ENCODE assay signal across 1 cellular context in the genomic region with DNA sequence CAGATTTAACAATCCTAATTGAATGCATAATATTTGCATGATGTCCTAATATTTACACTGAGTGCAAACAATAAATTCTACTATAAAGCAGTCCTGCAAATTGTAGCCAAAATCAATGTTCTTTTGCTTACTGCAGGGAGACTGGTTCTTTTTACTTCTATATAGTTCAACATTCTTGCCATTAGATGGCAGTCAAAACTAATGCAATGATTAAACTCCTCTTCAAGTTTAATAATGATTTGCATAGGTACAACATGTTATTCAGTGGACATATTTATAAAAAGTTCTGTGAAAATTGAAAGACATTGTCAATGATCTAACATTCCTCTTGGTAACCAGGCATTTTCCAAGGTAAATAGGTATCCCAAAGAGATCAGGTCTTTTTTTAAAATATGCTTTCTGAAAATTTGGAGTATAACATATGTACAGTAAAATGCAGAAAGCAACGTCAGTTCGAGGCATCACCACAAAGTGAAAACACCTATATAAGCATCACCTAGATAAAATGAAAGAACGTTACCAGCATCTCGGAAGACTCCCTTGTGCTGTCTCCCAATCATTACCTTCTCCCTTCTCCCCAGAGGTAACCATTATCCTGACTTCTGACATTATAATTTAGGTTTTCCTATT.
TF ChIP-seq lines count a peak whose summit lies in the region.

No MANE protein-coding gene starts in this region.

TF ChIP-seq in K562, 482 proteins besides CTCF, POLR2A, EP300 and RAD21:
- TF ChIP-seq SREBF2 (CRISPR knock-in tag; IDR thresholded peaks at IDR 0.05), result no peak
- TF ChIP-seq ARID2 (IDR thresholded peaks at IDR 0.05), result 0 out of 2 replicates have a peak, but pooled peaks have one; percentile 34
- TF ChIP-seq, protein P1, sequence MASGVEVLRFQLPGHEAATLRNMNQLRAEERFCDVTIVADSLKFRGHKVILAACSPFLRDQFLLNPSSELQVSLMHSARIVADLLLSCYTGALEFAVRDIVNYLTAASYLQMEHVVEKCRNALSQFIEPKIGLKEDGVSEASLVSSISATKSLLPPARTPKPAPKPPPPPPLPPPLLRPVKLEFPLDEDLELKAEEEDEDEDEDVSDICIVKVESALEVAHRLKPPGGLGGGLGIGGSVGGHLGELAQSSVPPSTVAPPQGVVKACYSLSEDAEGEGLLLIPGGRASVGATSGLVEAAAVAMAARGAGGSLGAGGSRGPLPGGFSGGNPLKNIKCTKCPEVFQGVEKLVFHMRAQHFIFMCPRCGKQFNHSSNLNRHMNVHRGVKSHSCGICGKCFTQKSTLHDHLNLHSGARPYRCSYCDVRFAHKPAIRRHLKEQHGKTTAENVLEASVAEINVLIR (CRISPR knock-in tag; IDR thresholded peaks at IDR 0.05), result no peak
- TF ChIP-seq, protein P2, sequence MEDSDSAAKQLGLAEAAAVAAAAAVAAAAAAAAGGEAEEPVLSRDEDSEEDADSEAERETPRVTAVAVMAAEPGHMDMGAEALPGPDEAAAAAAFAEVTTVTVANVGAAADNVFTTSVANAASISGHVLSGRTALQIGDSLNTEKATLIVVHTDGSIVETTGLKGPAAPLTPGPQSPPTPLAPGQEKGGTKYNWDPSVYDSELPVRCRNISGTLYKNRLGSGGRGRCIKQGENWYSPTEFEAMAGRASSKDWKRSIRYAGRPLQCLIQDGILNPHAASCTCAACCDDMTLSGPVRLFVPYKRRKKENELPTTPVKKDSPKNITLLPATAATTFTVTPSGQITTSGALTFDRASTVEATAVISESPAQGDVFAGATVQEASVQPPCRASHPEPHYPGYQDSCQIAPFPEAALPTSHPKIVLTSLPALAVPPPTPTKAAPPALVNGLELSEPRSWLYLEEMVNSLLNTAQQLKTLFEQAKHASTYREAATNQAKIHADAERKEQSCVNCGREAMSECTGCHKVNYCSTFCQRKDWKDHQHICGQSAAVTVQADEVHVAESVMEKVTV (CRISPR knock-in tag; IDR thresholded peaks at IDR 0.05), result peak; percentile 90
- TF ChIP-seq TEAD1 (CRISPR knock-in tag; IDR thresholded peaks at IDR 0.05), result peak; percentile 95 to 97; a peak in 3 of 4 replicates
- no peak for TF ChIP-seq KLF10 (CRISPR knock-in tag; IDR thresholded peaks at IDR 0.05)
- TF ChIP-seq PCBP2 (IDR thresholded peaks at IDR 0.05; ENCODE audit: low read depth, low read length, poor library complexity, severe bottlenecking), result no peak
- TF ChIP-seq SMARCE1 (IDR thresholded peaks at IDR 0.05), result no peak
- no peak for TF ChIP-seq FOXA1 (IDR thresholded peaks at IDR 0.05; ENCODE audit: borderline replicate concordance)
- TF ChIP-seq CBX3 (IDR thresholded peaks at IDR 0.05; ENCODE audit: borderline replicate concordance in 1 of 2, low read length in 2 of 2), result no peak
- TF ChIP-seq SREBF1 (IDR thresholded peaks at IDR 0.05; ENCODE audit: borderline replicate concordance, low read depth, low read length), result no peak
- TF ChIP-seq, protein P3, sequence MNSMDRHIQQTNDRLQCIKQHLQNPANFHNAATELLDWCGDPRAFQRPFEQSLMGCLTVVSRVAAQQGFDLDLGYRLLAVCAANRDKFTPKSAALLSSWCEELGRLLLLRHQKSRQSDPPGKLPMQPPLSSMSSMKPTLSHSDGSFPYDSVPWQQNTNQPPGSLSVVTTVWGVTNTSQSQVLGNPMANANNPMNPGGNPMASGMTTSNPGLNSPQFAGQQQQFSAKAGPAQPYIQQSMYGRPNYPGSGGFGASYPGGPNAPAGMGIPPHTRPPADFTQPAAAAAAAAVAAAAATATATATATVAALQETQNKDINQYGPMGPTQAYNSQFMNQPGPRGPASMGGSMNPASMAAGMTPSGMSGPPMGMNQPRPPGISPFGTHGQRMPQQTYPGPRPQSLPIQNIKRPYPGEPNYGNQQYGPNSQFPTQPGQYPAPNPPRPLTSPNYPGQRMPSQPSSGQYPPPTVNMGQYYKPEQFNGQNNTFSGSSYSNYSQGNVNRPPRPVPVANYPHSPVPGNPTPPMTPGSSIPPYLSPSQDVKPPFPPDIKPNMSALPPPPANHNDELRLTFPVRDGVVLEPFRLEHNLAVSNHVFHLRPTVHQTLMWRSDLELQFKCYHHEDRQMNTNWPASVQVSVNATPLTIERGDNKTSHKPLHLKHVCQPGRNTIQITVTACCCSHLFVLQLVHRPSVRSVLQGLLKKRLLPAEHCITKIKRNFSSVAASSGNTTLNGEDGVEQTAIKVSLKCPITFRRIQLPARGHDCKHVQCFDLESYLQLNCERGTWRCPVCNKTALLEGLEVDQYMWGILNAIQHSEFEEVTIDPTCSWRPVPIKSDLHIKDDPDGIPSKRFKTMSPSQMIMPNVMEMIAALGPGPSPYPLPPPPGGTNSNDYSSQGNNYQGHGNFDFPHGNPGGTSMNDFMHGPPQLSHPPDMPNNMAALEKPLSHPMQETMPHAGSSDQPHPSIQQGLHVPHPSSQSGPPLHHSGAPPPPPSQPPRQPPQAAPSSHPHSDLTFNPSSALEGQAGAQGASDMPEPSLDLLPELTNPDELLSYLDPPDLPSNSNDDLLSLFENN (IDR thresholded peaks at IDR 0.05; ENCODE audit: low read depth in 2 of 2, low read length in 2 of 2), result no peak
- TF ChIP-seq U2AF1 (optimal IDR thresholded peaks at IDR 0.05; ENCODE audit: low read depth, low read length), result no peak
- 0 out of 2 replicates have a peak, but pooled peaks have one; percentile 52 for TF ChIP-seq SMC3 (conservative IDR thresholded peaks at IDR 0.05; ENCODE audit: insufficient read depth, low read depth, low read length)
- TF ChIP-seq E2F3 (CRISPR knock-in tag; IDR thresholded peaks at IDR 0.05), result no peak
- TF ChIP-seq SP1 (CRISPR knock-in tag; IDR thresholded peaks at IDR 0.05), result 0 out of 2 replicates have a peak, but pooled peaks have one; percentile 35
- TF ChIP-seq, protein P4, sequence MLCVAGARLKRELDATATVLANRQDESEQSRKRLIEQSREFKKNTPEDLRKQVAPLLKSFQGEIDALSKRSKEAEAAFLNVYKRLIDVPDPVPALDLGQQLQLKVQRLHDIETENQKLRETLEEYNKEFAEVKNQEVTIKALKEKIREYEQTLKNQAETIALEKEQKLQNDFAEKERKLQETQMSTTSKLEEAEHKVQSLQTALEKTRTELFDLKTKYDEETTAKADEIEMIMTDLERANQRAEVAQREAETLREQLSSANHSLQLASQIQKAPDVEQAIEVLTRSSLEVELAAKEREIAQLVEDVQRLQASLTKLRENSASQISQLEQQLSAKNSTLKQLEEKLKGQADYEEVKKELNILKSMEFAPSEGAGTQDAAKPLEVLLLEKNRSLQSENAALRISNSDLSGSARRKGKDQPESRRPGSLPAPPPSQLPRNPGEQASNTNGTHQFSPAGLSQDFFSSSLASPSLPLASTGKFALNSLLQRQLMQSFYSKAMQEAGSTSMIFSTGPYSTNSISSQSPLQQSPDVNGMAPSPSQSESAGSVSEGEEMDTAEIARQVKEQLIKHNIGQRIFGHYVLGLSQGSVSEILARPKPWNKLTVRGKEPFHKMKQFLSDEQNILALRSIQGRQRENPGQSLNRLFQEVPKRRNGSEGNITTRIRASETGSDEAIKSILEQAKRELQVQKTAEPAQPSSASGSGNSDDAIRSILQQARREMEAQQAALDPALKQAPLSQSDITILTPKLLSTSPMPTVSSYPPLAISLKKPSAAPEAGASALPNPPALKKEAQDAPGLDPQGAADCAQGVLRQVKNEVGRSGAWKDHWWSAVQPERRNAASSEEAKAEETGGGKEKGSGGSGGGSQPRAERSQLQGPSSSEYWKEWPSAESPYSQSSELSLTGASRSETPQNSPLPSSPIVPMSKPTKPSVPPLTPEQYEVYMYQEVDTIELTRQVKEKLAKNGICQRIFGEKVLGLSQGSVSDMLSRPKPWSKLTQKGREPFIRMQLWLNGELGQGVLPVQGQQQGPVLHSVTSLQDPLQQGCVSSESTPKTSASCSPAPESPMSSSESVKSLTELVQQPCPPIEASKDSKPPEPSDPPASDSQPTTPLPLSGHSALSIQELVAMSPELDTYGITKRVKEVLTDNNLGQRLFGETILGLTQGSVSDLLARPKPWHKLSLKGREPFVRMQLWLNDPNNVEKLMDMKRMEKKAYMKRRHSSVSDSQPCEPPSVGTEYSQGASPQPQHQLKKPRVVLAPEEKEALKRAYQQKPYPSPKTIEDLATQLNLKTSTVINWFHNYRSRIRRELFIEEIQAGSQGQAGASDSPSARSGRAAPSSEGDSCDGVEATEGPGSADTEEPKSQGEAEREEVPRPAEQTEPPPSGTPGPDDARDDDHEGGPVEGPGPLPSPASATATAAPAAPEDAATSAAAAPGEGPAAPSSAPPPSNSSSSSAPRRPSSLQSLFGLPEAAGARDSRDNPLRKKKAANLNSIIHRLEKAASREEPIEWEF (CRISPR knock-in tag; IDR thresholded peaks at IDR 0.05), result no peak
- no peak for TF ChIP-seq ZFP36 (IDR thresholded peaks at IDR 0.05; ENCODE audit: low read depth, low read length, partially characterized antibody)
- TF ChIP-seq, protein P5, sequence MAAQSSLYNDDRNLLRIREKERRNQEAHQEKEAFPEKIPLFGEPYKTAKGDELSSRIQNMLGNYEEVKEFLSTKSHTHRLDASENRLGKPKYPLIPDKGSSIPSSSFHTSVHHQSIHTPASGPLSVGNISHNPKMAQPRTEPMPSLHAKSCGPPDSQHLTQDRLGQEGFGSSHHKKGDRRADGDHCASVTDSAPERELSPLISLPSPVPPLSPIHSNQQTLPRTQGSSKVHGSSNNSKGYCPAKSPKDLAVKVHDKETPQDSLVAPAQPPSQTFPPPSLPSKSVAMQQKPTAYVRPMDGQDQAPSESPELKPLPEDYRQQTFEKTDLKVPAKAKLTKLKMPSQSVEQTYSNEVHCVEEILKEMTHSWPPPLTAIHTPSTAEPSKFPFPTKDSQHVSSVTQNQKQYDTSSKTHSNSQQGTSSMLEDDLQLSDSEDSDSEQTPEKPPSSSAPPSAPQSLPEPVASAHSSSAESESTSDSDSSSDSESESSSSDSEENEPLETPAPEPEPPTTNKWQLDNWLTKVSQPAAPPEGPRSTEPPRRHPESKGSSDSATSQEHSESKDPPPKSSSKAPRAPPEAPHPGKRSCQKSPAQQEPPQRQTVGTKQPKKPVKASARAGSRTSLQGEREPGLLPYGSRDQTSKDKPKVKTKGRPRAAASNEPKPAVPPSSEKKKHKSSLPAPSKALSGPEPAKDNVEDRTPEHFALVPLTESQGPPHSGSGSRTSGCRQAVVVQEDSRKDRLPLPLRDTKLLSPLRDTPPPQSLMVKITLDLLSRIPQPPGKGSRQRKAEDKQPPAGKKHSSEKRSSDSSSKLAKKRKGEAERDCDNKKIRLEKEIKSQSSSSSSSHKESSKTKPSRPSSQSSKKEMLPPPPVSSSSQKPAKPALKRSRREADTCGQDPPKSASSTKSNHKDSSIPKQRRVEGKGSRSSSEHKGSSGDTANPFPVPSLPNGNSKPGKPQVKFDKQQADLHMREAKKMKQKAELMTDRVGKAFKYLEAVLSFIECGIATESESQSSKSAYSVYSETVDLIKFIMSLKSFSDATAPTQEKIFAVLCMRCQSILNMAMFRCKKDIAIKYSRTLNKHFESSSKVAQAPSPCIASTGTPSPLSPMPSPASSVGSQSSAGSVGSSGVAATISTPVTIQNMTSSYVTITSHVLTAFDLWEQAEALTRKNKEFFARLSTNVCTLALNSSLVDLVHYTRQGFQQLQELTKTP (IDR thresholded peaks at IDR 0.05; ENCODE audit: low read depth in 1 of 2, partially characterized antibody in 2 of 2), result no peak
- TF ChIP-seq NUFIP1 (IDR thresholded peaks at IDR 0.05; ENCODE audit: partially characterized antibody), result no peak
- no peak for TF ChIP-seq TCF7 (IDR thresholded peaks at IDR 0.05; ENCODE audit: borderline replicate concordance)
- TF ChIP-seq IRF2 (CRISPR knock-in tag; IDR thresholded peaks at IDR 0.05), result no peak
- TF ChIP-seq TEAD2 (tag; IDR thresholded peaks at IDR 0.05), result peak; percentile 94
- no peak for TF ChIP-seq RNF2 (IDR thresholded peaks at IDR 0.05)
- no peak for TF ChIP-seq PHF8 (IDR thresholded peaks at IDR 0.05; ENCODE audit: borderline replicate concordance, low read length)
- TF ChIP-seq, protein P6, sequence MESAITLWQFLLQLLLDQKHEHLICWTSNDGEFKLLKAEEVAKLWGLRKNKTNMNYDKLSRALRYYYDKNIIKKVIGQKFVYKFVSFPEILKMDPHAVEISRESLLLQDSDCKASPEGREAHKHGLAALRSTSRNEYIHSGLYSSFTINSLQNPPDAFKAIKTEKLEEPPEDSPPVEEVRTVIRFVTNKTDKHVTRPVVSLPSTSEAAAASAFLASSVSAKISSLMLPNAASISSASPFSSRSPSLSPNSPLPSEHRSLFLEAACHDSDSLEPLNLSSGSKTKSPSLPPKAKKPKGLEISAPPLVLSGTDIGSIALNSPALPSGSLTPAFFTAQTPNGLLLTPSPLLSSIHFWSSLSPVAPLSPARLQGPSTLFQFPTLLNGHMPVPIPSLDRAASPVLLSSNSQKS (CRISPR knock-in tag; IDR thresholded peaks at IDR 0.05), result no peak
- TF ChIP-seq, protein P7, sequence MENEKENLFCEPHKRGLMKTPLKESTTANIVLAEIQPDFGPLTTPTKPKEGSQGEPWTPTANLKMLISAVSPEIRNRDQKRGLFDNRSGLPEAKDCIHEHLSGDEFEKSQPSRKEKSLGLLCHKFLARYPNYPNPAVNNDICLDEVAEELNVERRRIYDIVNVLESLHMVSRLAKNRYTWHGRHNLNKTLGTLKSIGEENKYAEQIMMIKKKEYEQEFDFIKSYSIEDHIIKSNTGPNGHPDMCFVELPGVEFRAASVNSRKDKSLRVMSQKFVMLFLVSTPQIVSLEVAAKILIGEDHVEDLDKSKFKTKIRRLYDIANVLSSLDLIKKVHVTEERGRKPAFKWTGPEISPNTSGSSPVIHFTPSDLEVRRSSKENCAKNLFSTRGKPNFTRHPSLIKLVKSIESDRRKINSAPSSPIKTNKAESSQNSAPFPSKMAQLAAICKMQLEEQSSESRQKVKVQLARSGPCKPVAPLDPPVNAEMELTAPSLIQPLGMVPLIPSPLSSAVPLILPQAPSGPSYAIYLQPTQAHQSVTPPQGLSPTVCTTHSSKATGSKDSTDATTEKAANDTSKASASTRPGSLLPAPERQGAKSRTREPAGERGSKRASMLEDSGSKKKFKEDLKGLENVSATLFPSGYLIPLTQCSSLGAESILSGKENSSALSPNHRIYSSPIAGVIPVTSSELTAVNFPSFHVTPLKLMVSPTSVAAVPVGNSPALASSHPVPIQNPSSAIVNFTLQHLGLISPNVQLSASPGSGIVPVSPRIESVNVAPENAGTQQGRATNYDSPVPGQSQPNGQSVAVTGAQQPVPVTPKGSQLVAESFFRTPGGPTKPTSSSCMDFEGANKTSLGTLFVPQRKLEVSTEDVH (IDR thresholded peaks at IDR 0.05; ENCODE audit: low read depth, partially characterized antibody), result no peak
- TF ChIP-seq TEAD4 (IDR thresholded peaks at IDR 0.05; ENCODE audit: low read length), result peak; percentile 86
- TF ChIP-seq TEAD4 (CRISPR knock-in tag; IDR thresholded peaks at IDR 0.05; ENCODE audit: borderline replicate concordance), result no peak
- TF ChIP-seq, protein P8, sequence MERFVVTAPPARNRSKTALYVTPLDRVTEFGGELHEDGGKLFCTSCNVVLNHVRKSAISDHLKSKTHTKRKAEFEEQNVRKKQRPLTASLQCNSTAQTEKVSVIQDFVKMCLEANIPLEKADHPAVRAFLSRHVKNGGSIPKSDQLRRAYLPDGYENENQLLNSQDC (CRISPR knock-in tag; IDR thresholded peaks at IDR 0.05), result no peak
- TF ChIP-seq ZNF77 (CRISPR knock-in tag; IDR thresholded peaks at IDR 0.05), result no peak
- no peak for TF ChIP-seq DIDO1 (tag; IDR thresholded peaks at IDR 0.05; ENCODE audit: low read depth)
- TF ChIP-seq CBX2 (IDR thresholded peaks at IDR 0.05; ENCODE audit: insufficient read depth, low read length, poor library complexity, severe bottlenecking), result no peak
- TF ChIP-seq ZNF445 (CRISPR knock-in tag; IDR thresholded peaks at IDR 0.05; ENCODE audit: low read depth), result no peak
- peak; percentile 4; the same call in 1 of the 2 replicates for TF ChIP-seq RAD51 (IDR thresholded peaks at IDR 0.05; ENCODE audit: borderline replicate concordance, low read depth)
- TF ChIP-seq XRCC3 (IDR thresholded peaks at IDR 0.05), result no peak
- no peak for TF ChIP-seq SOX6 (IDR thresholded peaks at IDR 0.05)
TF ChIP-seq in K562: peak in this region for 8.
